18 cellular contexts compared by ENCODE assay signal in genomic region chr4:122552898-122553297, GRCh38.
"Had no signal": no experiment of that assay in that cellular context is flagged by ENCODE, and none has a peak within 500 bp of the region (broad histone marks: within the 10 kb centered on the region; RNA-seq: fewer than 3 reads in every experiment).

No MANE protein-coding gene starts in this region.

- ATAC-seq: heart right ventricle, left colon, mucosa of descending colon, pancreas, psoas muscle, right cardiac atrium, SK-N-SH treated with all-trans-retinoic acid at 6 μM for 48 hours had no signal

- H3K4me1 Mint-ChIP-seq: nephron progenitor cell had no signal

- H3K27me3 ChIP-seq: heart right ventricle, pancreas, stomach, suprapubic skin, tibial nerve had no signal

- H3K27ac Mint-ChIP-seq: nephron progenitor cell had no signal

- DNase-seq: activated CD4-positive, alpha-beta T cell treated with anti-CD3 and anti-CD28 coated beads, Interleukin-2, amount 50 U/mL, for 48 hours; activated effector memory CD4-positive, alpha-beta T cell treated with anti-CD3 and anti-CD28 coated beads, Interleukin-2, amount 50 U/mL, for 16 hours; heart right ventricle; islet precursor cell; left colon; mesenchymal stem cell; mucosa of descending colon; nephron progenitor cell; pancreas; psoas muscle; right cardiac atrium; stimulated activated CD4-positive, alpha-beta T cell treated with anti-CD3 and anti-CD28 coated beads, Interleukin-12 subunit alpha, Interleukin-12 subunit beta, amount 100 ng/mL, for 4 hours; stimulated activated CD4-positive, alpha-beta T cell treated with anti-CD3 and anti-CD28 coated beads, Interleukin-2, amount 100 ng/mL, for 24 hours; stomach had no signal

- H3K4me1 ChIP-seq: heart right ventricle, pancreas, psoas muscle, stomach, suprapubic skin, tibial nerve had no signal

- H3K36me3 ChIP-seq: heart right ventricle, pancreas, stomach, suprapubic skin, tibial nerve had no signal

- H3K4me3 ChIP-seq: heart right ventricle, mucosa of descending colon, pancreas, psoas muscle, stomach, suprapubic skin, tibial nerve had no signal

- H3K27ac ChIP-seq: heart right ventricle, pancreas, psoas muscle, stomach, suprapubic skin, tibial nerve had no signal

- H3K9me3 ChIP-seq: heart right ventricle, mucosa of descending colon, pancreas, psoas muscle, stomach, suprapubic skin, tibial nerve had no signal

- H3K9me3 Mint-ChIP-seq: nephron progenitor cell had no signal

- H3K4me3 Mint-ChIP-seq: nephron progenitor cell had no signal

- FAIRE-seq: pancreas, urothelium cell line had no signal
